ENCODE assay signal across 10 cellular contexts in genomic region chr1:23581219-23581618, GRCh38. TPM values are rescaled to one million over a fixed set of nuclear protein-coding genes. Genes with fewer than 3 reads are reported as not detected.
DNase-seq lines count a peak whose midpoint lies in the region; ATAC-seq, FAIRE-seq and TF ChIP-seq lines count a peak whose summit lies in the region.
"Had no signal": no experiment of that assay in that cellular context is flagged by ENCODE, and none has a peak within 500 bp of the region (broad histone marks: within the 10 kb centered on the region; RNA-seq: fewer than 3 reads in every experiment).

No MANE protein-coding gene starts in this region.

- intact Hi-C loops in endothelial cell of umbilical vein (cut with micrococcal nuclease): loop anchor here (1.0 kb wide), 2 partner anchors 19 to 27 kb away; no protein-coding TSS in a partner anchor

- H4K20me1 ChIP-seq in endothelial cell of umbilical vein (replicated peaks; ENCODE audit: control insufficient read depth, extremely low read depth, insufficient read depth, low read length): no peaks in the 10 kb centered on the region

- H3K27me3 ChIP-seq in endothelial cell of umbilical vein (ENCODE audit: control insufficient read depth in 2 of 2, insufficient read depth in 2 of 2, low read length in 2 of 2): no peaks in the 10 kb centered on the region
- no peaks in the 10 kb centered on the region for H3K27me3 ChIP-seq in upper lobe of left lung

- DNase-seq in NCI-H82 (lab: John Stamatoyannopoulos, UW) (peak; percentile 63), NCI-H82 treated with DMSO at 0.1 percent for 48 hours (lab: John Stamatoyannopoulos, UW; ENCODE audit: unreplicated experiment) (no peak), endothelial cell of umbilical vein (ENCODE audit: low read depth, low spot score) (peak; percentile 85), midbrain (lab: John Stamatoyannopoulos, UW) (peak; percentile 20), upper lobe of left lung (peak in 1 of 2 donors; percentile 43), urothelium cell line (ENCODE audit: low spot score) (no peak), GM19240 (ENCODE audit: insufficient read length, low spot score) (no peak), NCI-H748 treated with DMSO at 0.1 percent for 48 hours (lab: John Stamatoyannopoulos, UW) (no peak)
- DNase-seq: kidney glomerular epithelial cell had no signal

- TF ChIP-seq POLR2A in endothelial cell of umbilical vein (IDR thresholded peaks at IDR 0.05; ENCODE audit: low read depth, low read length) (no peak), upper lobe of left lung (IDR thresholded peaks at IDR 0.05) (no peak)

- CTCF ChIA-PET in endothelial cell of umbilical vein (lab: Charles Lee): interaction anchor here (0.8 to 2.0 kb wide), 8 partner anchors 12 to 56 kb away, joined by 3 to 19 read pairs (median 4); partner anchors contain the start of gene ID3

- BruUV-seq in endothelial cell of umbilical vein (replicated peaks; lab: Mats Ljungman, UMichigan): no TSS peak

- peak; percentile 37 for FAIRE-seq in endothelial cell of umbilical vein (lab: Jason Lieb, UNC)
- no peak for FAIRE-seq in urothelium cell line (lab: Jason Lieb, UNC)
- FAIRE-seq: A204.1 had no signal

- peaks cover 18% of the 10 kb centered on the region for H3K4me1 ChIP-seq in endothelial cell of umbilical vein (ENCODE audit: control insufficient read depth, extremely low read depth, insufficient read depth, low read length)
- H3K4me1 ChIP-seq in upper lobe of left lung: peaks cover 22 to 45% (median 32%) of the 10 kb centered on the region in 4 donors

- H3K9me3 ChIP-seq in endothelial cell of umbilical vein (replicated peaks; ENCODE audit: control insufficient read depth, insufficient read depth, low read length): no peaks in the 10 kb centered on the region
- no peaks in the 10 kb centered on the region for H3K9me3 ChIP-seq in upper lobe of left lung

- no peaks in the 10 kb centered on the region for H3K36me3 ChIP-seq in endothelial cell of umbilical vein (ENCODE audit: control insufficient read depth in 2 of 2, extremely low read depth in 1 of 2, insufficient read depth in 2 of 2, low read length in 2 of 2)
- H3K36me3 ChIP-seq in upper lobe of left lung: no peaks in the 10 kb centered on the region

- no peak overlapping the region for H3K9ac ChIP-seq in endothelial cell of umbilical vein (replicated peaks; ENCODE audit: extremely low read depth, insufficient read depth, low read length)

- no peak for TF ChIP-seq CTCF in endothelial cell of umbilical vein (IDR thresholded peaks at IDR 0.05; ENCODE audit: extremely low read depth in 1 of 2, insufficient read depth in 1 of 2, low read depth in 1 of 2, low read length in 2 of 2)
- no peak for TF ChIP-seq CTCF in upper lobe of left lung (IDR thresholded peaks at IDR 0.05)

- H3K9me1 ChIP-seq in endothelial cell of umbilical vein (replicated peaks; ENCODE audit: control insufficient read depth, extremely low read depth, insufficient read depth, low read length): no peaks in the 10 kb centered on the region

- peak in 1 of 2 donors; percentile 63 for ATAC-seq in upper lobe of left lung (ENCODE audit: low FRiP score in 2 of 2)

- H3K4me2 ChIP-seq in endothelial cell of umbilical vein (ENCODE audit: insufficient read depth, low read length): no peak overlapping the region

- TF ChIP-seq EP300 in upper lobe of left lung (IDR thresholded peaks at IDR 0.05): peak in 1 of 4 donors; percentile 75

- POLR2A ChIA-PET in endothelial cell of umbilical vein (lab: Charles Lee): interaction anchor here (1.0 to 1.6 kb wide), 3 partner anchors 13 to 22 kb away, joined by 3 to 5 read pairs (median 4); partner anchors contain the start of gene ID3

- H3K27ac ChIP-seq in endothelial cell of umbilical vein (ENCODE audit: insufficient read depth, low read depth, low read length) (peak overlapping the region; percentile 35), upper lobe of left lung (peak overlapping the region in 3 of 4 donors; percentile 31 to 87 (median 60))

- H3K79me2 ChIP-seq in endothelial cell of umbilical vein (ENCODE audit: control insufficient read depth, insufficient read depth, low read length): no peaks in the 10 kb centered on the region

- no peak overlapping the region for H3K4me3 ChIP-seq in endothelial cell of umbilical vein (replicated peaks in 1 of 3; ENCODE audit: insufficient read depth in 1 of 3, low read depth in 1 of 3, low read length in 3 of 3)
- H3K4me3 ChIP-seq in upper lobe of left lung: no peak overlapping the region

- 65 to 69% methylated on average over 7 to 8 of the region's 8 CpGs for WGBS in upper lobe of left lung, 2 donors

- H2AFZ ChIP-seq in endothelial cell of umbilical vein (ENCODE audit: low read depth, low read length): no peak overlapping the region

- dilution Hi-C loops in endothelial cell of umbilical vein (cut with MboI; ENCODE audit: extremely low pct_ligation_motif_present, low sequenced_read_pairs): no loop called here

TF ChIP-seq in endothelial cell of umbilical vein, 7 proteins besides CTCF, POLR2A, EP300 and RAD21:
- peak; percentile 32 for TF ChIP-seq JUN (IDR thresholded peaks at IDR 0.05; ENCODE audit: borderline replicate concordance, insufficient read depth, insufficient read length, low read depth)
- TF ChIP-seq MYC (IDR thresholded peaks at IDR 0.05; ENCODE audit: low read depth, low read length): no peak
- TF ChIP-seq GATA2 (IDR thresholded peaks at IDR 0.05; ENCODE audit: insufficient read depth, insufficient read length, low read depth, low read length): no peak
- no peak for TF ChIP-seq EZH2 (IDR thresholded peaks at IDR 0.05; ENCODE audit: borderline replicate concordance, low read depth, low read length, severe bottlenecking)
- TF ChIP-seq FOS (IDR thresholded peaks at IDR 0.05; ENCODE audit: borderline replicate concordance, insufficient read depth, low read length): no peak
- peak; percentile 51 for TF ChIP-seq POLR2AphosphoS5 (IDR thresholded peaks at IDR 0.05; ENCODE audit: insufficient read depth, low read depth, low read length)

RNA-seq across cellular contexts. Expression of gene ID3, which starts 21.9 kb away (rescaled TPM):
- total RNA-seq in endothelial cell of umbilical vein (277 and 310 TPM in 2 replicates), upper lobe of left lung (100 to 1,000 TPM in 4 of 6 donors, 10 to 100 TPM in 2; 75.4 to 269 (median 135) TPM)
- polyA plus RNA-seq in endothelial cell of umbilical vein: 783 and 971 TPM in 2 replicates
- 696 and 743 TPM in 2 replicates for polyA plus RNA-seq in endothelial cell of umbilical vein (2011; cell fraction: cytosol; rRNA removed)
- polyA plus RNA-seq in endothelial cell of umbilical vein (2011; cell fraction: nucleus; rRNA removed): 934 and 1,004 TPM in 2 replicates
- polyA plus RNA-seq in endothelial cell of umbilical vein (2012): 264 and 295 TPM in 2 replicates
- polyA minus RNA-seq in endothelial cell of umbilical vein: 160 and 202 TPM in 2 replicates
- polyA minus RNA-seq in endothelial cell of umbilical vein (2011; cell fraction: cytosol; rRNA and poly(A)+ RNA removed): 421 TPM
- polyA minus RNA-seq in endothelial cell of umbilical vein (2011; cell fraction: nucleus; rRNA and poly(A)+ RNA removed): 377 and 561 TPM in 2 replicates

RNA-seq across cellular contexts. Expression of gene E2F2, which starts 50.2 kb away (rescaled TPM):
- 5.0 and 5.6 TPM in 2 replicates for total RNA-seq in endothelial cell of umbilical vein
- 0.83 and 1.1 TPM in 2 replicates for polyA plus RNA-seq in endothelial cell of umbilical vein
- polyA plus RNA-seq in endothelial cell of umbilical vein (2011; cell fraction: cytosol; rRNA removed): 0.95 and 1.2 TPM in 2 replicates
- polyA plus RNA-seq in endothelial cell of umbilical vein (2011; cell fraction: nucleus; rRNA removed): 1.9 and 2.0 TPM in 2 replicates
- polyA plus RNA-seq in endothelial cell of umbilical vein (2012): 1.1 and 1.6 TPM in 2 replicates
- 1.5 and 1.9 TPM in 2 replicates for polyA minus RNA-seq in endothelial cell of umbilical vein
- polyA minus RNA-seq in endothelial cell of umbilical vein (2011; cell fraction: cytosol; rRNA and poly(A)+ RNA removed): 11.7 TPM
- polyA minus RNA-seq in endothelial cell of umbilical vein (2011; cell fraction: nucleus; rRNA and poly(A)+ RNA removed): 1.6 and 2.9 TPM in 2 replicates
- 1 to 10 TPM in 5 of 6 donors, under 1 TPM in 1; 0.69 to 1.9 (median 1.1) TPM for total RNA-seq in upper lobe of left lung

Comparison
In these comparisons a context has a peak if more than half of its experiments do, and no peak if none do; other contexts are left out.
1. DNase-seq: peak in NCI-H82 (single experiment), endothelial cell of umbilical vein (single experiment) and midbrain (single experiment); none in NCI-H82 treated with DMSO at 0.1 percent for 48 hours (single experiment), urothelium cell line (single experiment), GM19240 (single experiment) and NCI-H748 treated with DMSO at 0.1 percent for 48 hours (single experiment).